In the genomic region with DNA sequence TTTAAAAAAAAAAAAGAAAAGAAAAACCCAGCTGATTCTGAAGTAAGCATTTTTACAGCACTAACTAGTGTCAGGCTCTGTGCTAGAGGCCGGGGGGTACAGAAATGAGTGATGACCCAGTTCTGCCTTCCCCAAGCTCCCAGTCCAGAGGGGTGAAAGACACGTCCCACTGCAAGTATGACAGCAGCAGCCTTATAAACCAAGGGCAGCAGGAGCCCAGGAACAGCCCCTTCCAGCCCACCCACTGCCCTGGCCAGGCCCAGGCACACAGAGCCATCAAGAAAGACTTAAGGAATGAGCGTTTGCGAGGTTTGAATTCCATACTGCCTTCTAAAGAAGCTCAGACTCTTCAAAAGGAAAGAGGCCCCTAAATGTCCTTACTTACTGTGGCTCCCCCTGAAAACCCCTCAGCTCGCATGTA, we compare ENCODE assay signal across 10 cellular contexts. TPM values are rescaled to one million over a fixed set of nuclear protein-coding genes. Genes with fewer than 3 reads are reported as not detected.
DNase-seq lines count a peak whose midpoint lies in the region; ATAC-seq and TF ChIP-seq lines count a peak whose summit lies in the region.
"Had no signal": no experiment of that assay in that cellular context is flagged by ENCODE, and none has a peak within 500 bp of the region (broad histone marks: within the 10 kb centered on the region; RNA-seq: fewer than 3 reads in every experiment).

No MANE protein-coding gene starts in this region.

- H2BK120ac ChIP-seq in H9 (ENCODE audit: low read depth, low read length, poor library complexity, severe bottlenecking): no peak overlapping the region

- no peak for ATAC-seq in HG02759 (IDR thresholded peaks at IDR 0.05; ENCODE audit: unreplicated experiment)
- no peak for ATAC-seq in HG03432 (IDR thresholded peaks at IDR 0.05; ENCODE audit: unreplicated experiment)

- CTCF ChIA-PET in activated CD4-positive, alpha-beta memory T cell treated with anti-CD3 and anti-CD28 coated beads for 36 hours (lab: Charles Lee): interaction anchor here (0.8 to 4.7 kb wide), 7 partner anchors 9 to 106 kb away, joined by 3 to 24 read pairs (median 8); no protein-coding TSS in a partner anchor

- no peaks in the 10 kb centered on the region for H3K27me3 Mint-ChIP-seq in H9 (ENCODE audit: low read depth)
- no peaks in the 10 kb centered on the region for H3K27me3 Mint-ChIP-seq in activated CD4-positive, alpha-beta memory T cell treated with anti-CD3 and anti-CD28 coated beads for 36 hours

- no peak for TF ChIP-seq CTCF in H9 (conservative IDR thresholded peaks at IDR 0.05)
- TF ChIP-seq CTCF in hepatocyte (IDR thresholded peaks at IDR 0.05; ENCODE audit: poor library complexity): no peak

- H3K23me2 ChIP-seq in H9 (ENCODE audit: insufficient read length, low read depth, low read length, poor library complexity, severe bottlenecking): no peaks in the 10 kb centered on the region

- no peak overlapping the region for H2BK5ac ChIP-seq in H9 (ENCODE audit: insufficient read length, low read length)

- intact Hi-C loops in activated CD4-positive, alpha-beta memory T cell treated with anti-CD3 and anti-CD28 coated beads for 36 hours (cut with micrococcal nuclease): loop anchor here (1.0 kb wide), 1 partner anchor 10 kb away; a partner anchor contains a TSS

- peaks cover 3% of the 10 kb centered on the region for H3K79me1 ChIP-seq in H9 (ENCODE audit: insufficient read depth, low read depth, low read length, poor library complexity, severe bottlenecking)

- POLR2A ChIA-PET in activated CD4-positive, alpha-beta memory T cell treated with anti-CD3 and anti-CD28 coated beads for 36 hours (lab: Charles Lee): interaction anchor here (0.6 to 3.0 kb wide), 6 partner anchors 10 to 223 kb away, joined by 3 to 12 read pairs (median 3); a partner anchor contains a TSS

- H4K91ac ChIP-seq in H9 (ENCODE audit: insufficient read length, low read depth, low read length): no peak overlapping the region

- H3K4me1 ChIP-seq in H9 (ENCODE audit: insufficient read depth, low read length) (peaks cover 36% of the 10 kb centered on the region), hepatocyte (ENCODE audit: insufficient read depth) (peaks cover 38% of the 10 kb centered on the region)

- no peaks in the 10 kb centered on the region for H3K36me3 ChIP-seq in hepatocyte (replicated peaks; ENCODE audit: insufficient read depth, low read depth)

- no peak overlapping the region for H2BK12ac ChIP-seq in H9 (ENCODE audit: insufficient read length, low read depth, low read length)

- H3K4me2 ChIP-seq in H9 (ENCODE audit: insufficient read depth, insufficient read length, low read length) (peak overlapping the region; percentile 60), hepatocyte (peak overlapping the region; percentile 74)

- peak overlapping the region; percentile 48 to 75 for H3K4me3 Mint-ChIP-seq in H9
- H3K4me3 Mint-ChIP-seq in activated CD4-positive, alpha-beta memory T cell treated with anti-CD3 and anti-CD28 coated beads for 36 hours: peak overlapping the region; percentile 60

- H3K79me2 ChIP-seq in H9 (ENCODE audit: insufficient read depth, low read length) (peaks cover 27% of the 10 kb centered on the region; the same call in 1 of the 2 replicates), hepatocyte (peaks cover 85% of the 10 kb centered on the region)

- H2BK15ac ChIP-seq in H9 (ENCODE audit: low read depth, low read length): no peak overlapping the region

- no CpG with 5 or more reads among the region's 5 CpGs for WGBS in H9 (ENCODE audit: extremely low coverage, insufficient read length, low lambda C conversion rate)
- WGBS in hepatocyte (ENCODE audit: low lambda C conversion rate, missing lambda C conversion rate): 46% methylated on average over 5 of the region's 5 CpGs

- H2AK5ac ChIP-seq in H9 (ENCODE audit: insufficient read length, low read length): no peak overlapping the region

- H4K20me1 ChIP-seq in H9 (ENCODE audit: control insufficient read depth, insufficient read depth, insufficient read length): no peaks in the 10 kb centered on the region
- no peaks in the 10 kb centered on the region for H4K20me1 ChIP-seq in hepatocyte (ENCODE audit: insufficient read depth, poor library complexity, severe bottlenecking)

- DNase-seq in H9 (peak; percentile 68), hepatocyte (ENCODE audit: low spot score) (peak; percentile 23), LoVo (ENCODE audit: low spot score) (no peak)
- peak; percentile 62 for DNase-seq in activated CD4-positive, alpha-beta memory T cell treated with anti-CD3 and anti-CD28 coated beads for 36 hours
- DNase-seq in activated CD4-positive, alpha-beta T cell treated with anti-CD3 and anti-CD28 coated beads, Interleukin-2, amount 50 U/mL, for 1 hour: no peak
- DNase-seq: SK-N-SH had no signal

- no peak overlapping the region for H3K18ac ChIP-seq in H9 (ENCODE audit: insufficient read length, low read depth, low read length)

- no peak overlapping the region for H3K56ac ChIP-seq in H9 (ENCODE audit: insufficient read length, low read depth, low read length)

- H3T11ph ChIP-seq in H9 (ENCODE audit: low read length): no peak overlapping the region

- H3K9me3 ChIP-seq in H9 (ENCODE audit: control insufficient read depth, low read depth, low read length) (no peaks in the 10 kb centered on the region), hepatocyte (ENCODE audit: low read depth) (no peaks in the 10 kb centered on the region)
- H3K9me3 ChIP-seq: SK-N-SH had no signal

- H3K4me1 Mint-ChIP-seq in H9: peaks cover 80 to 85% of the 10 kb centered on the region in 2 experiments
- peaks cover 70% of the 10 kb centered on the region for H3K4me1 Mint-ChIP-seq in activated CD4-positive, alpha-beta memory T cell treated with anti-CD3 and anti-CD28 coated beads for 36 hours (ENCODE audit: low read depth)

- H3K14ac ChIP-seq in H9 (ENCODE audit: insufficient read depth, low read length): no peak overlapping the region

- H3K23ac ChIP-seq in H9 (ENCODE audit: insufficient read length, low read depth, low read length): no peak overlapping the region

- no peak overlapping the region for H2BK20ac ChIP-seq in H9 (ENCODE audit: low read depth, low read length, poor library complexity, severe bottlenecking)

- H3K27ac Mint-ChIP-seq in H9: peak overlapping the region; percentile 89 to 98 (median 95)
- H3K27ac Mint-ChIP-seq in activated CD4-positive, alpha-beta memory T cell treated with anti-CD3 and anti-CD28 coated beads for 36 hours: peak overlapping the region; percentile 75

- no peak overlapping the region for H3K4ac ChIP-seq in H9 (ENCODE audit: low read depth, low read length)

- H2AFZ ChIP-seq in H9 (ENCODE audit: low read length) (no peak overlapping the region), hepatocyte (peak overlapping the region; percentile 7)

- H4K8ac ChIP-seq in H9 (replicated peaks; ENCODE audit: insufficient read length, low read depth, low read length): no peak overlapping the region

- no peak overlapping the region for H4K5ac ChIP-seq in H9 (ENCODE audit: insufficient read length, low read depth, low read length)

- H3K36me3 Mint-ChIP-seq in H9 (ENCODE audit: insufficient read depth in 1 of 3, low read depth in 3 of 3): peaks cover 5 to 17% (median 9%) of the 10 kb centered on the region in 3 experiments; a peak in 6 of 7 replicates
- H3K36me3 Mint-ChIP-seq in activated CD4-positive, alpha-beta memory T cell treated with anti-CD3 and anti-CD28 coated beads for 36 hours: peaks cover 5% of the 10 kb centered on the region

- H3K9ac ChIP-seq in H9 (ENCODE audit: extremely low read depth, insufficient read length, low read length): no peak overlapping the region
- H3K9ac ChIP-seq: SK-N-SH had no signal

- H3K4me3 ChIP-seq in hepatocyte (no peak overlapping the region), skin epidermis (no peak overlapping the region)

- no peaks in the 10 kb centered on the region for H3K9me3 Mint-ChIP-seq in H9
- H3K9me3 Mint-ChIP-seq in activated CD4-positive, alpha-beta memory T cell treated with anti-CD3 and anti-CD28 coated beads for 36 hours: no peaks in the 10 kb centered on the region

- no peaks in the 10 kb centered on the region for H3K27me3 ChIP-seq in H9 (ENCODE audit: insufficient read depth, low read length)
- no peaks in the 10 kb centered on the region for H3K27me3 ChIP-seq in hepatocyte

- no peaks in the 10 kb centered on the region for H3K9me2 ChIP-seq in hepatocyte (replicated peaks; ENCODE audit: insufficient read depth)
- H3K9me2 ChIP-seq: SK-N-SH had no signal

- H3K27ac ChIP-seq in H9 (ENCODE audit: insufficient read length, low read depth, low read length) (peak overlapping the region; percentile 75), hepatocyte (peak overlapping the region; percentile 91), skin epidermis (peak overlapping the region in 17 of 21 experiments; percentile 12 to 82 (median 52))

RNA-seq across cellular contexts. Expression of a gene that starts 10.1 kb away (rescaled TPM):
- 18.0 and 19.7 TPM in 2 replicates for total RNA-seq in H9 (2021)
- total RNA-seq in activated CD4-positive, alpha-beta memory T cell treated with anti-CD3 and anti-CD28 coated beads for 36 hours: 10 to 100 TPM; 16.3 to 16.7 TPM
- total RNA-seq in hepatocyte: 3.1 and 5.1 TPM in 2 replicates
- 3.2 and 5.2 TPM in 2 replicates for polyA plus RNA-seq in hepatocyte
- total RNA-seq: lung microvascular endothelial cell had no signal

Comparison
In these comparisons a context has a peak if more than half of its experiments do, and no peak if none do; other contexts are left out.
1. DNase-seq: peak in H9 (single experiment), activated CD4-positive, alpha-beta memory T cell treated with anti-CD3 and anti-CD28 coated beads for 36 hours (single experiment) and hepatocyte (single experiment); none in LoVo (single experiment) and activated CD4-positive, alpha-beta T cell treated with anti-CD3 and anti-CD28 coated beads, Interleukin-2, amount 50 U/mL, for 1 hour (single experiment).
2. Peak in every context shown above with its lines, with median percentiles within 50 percentile points of each other: H3K27ac ChIP-seq.